In the genomic region with DNA sequence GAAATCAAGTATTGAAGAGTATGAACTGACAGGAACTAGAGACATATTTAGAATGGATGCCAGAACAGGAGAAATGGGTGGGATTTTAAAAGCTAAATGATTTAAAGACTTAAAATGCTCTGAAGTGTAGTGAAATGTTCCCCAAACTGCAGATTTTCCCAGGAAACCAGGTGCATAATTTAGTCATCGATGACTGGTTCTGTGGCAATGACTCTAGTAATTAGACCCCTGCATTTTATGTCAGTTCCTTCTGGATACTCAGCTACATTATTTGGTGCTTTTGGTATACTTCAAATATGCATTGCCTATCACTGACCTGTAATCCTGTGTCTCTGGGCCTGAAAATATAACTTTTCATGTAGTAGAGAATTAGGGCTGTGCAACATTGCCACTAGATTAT, we compare ENCODE assay signal across 30 cellular contexts. TPM values are rescaled to one million over a fixed set of nuclear protein-coding genes. Genes with fewer than 3 reads are reported as not detected.
"Had no signal": no experiment of that assay in that cellular context is flagged by ENCODE, and none has a peak within 500 bp of the region (broad histone marks: within the 10 kb centered on the region; RNA-seq: fewer than 3 reads in every experiment).

No MANE protein-coding gene starts in this region.

- H3K9me3 ChIP-seq: body of pancreas, colonic mucosa, esophagus squamous epithelium, gastrocnemius medialis, heart left ventricle had no signal

- H3K27ac ChIP-seq: body of pancreas, colonic mucosa, epithelial cell of prostate, esophagus squamous epithelium, gastrocnemius medialis, heart left ventricle had no signal

- DNase-seq: activated CD4-positive, alpha-beta memory T cell treated with anti-CD3 and anti-CD28 coated beads, Interleukin-2, amount 10 ng/mL, durations not matched to agents 7 days and 5 days; activated CD4-positive, alpha-beta T cell treated with anti-CD3 and anti-CD28 coated beads for 36 hours; activated CD4-positive, alpha-beta T cell treated with anti-CD3 and anti-CD28 coated beads, Interleukin-2, amount 10 ng/mL, durations not matched to agents 24 days and 14 days; activated CD4-positive, alpha-beta T cell treated with anti-CD3 and anti-CD28 coated beads, Interleukin-2, amount 50 U/mL, for 4 hours; activated CD4-positive, CD25-positive, alpha-beta regulatory T cell; activated CD4-positive, CD25-positive, alpha-beta regulatory T cell treated with anti-CD3 and anti-CD28 coated beads, Interleukin-2, amount 50 U/mL, for 72 hours; activated CD8-positive, alpha-beta memory T cell treated with anti-CD3 and anti-CD28 coated beads, Interleukin-2, amount 50 U/mL, for 48 hours; activated gamma-delta T cell; activated naive CD4-positive, alpha-beta T cell; activated naive CD4-positive, alpha-beta T cell treated with anti-CD3 and anti-CD28 coated beads, Interleukin-2, amount 10 ng/mL, durations not matched to agents 7 days and 5 days; activated naive CD8-positive, alpha-beta T cell treated with anti-CD3 and anti-CD28 coated beads, Interleukin-2, amount 10 ng/mL, durations not matched to agents 7 days and 5 days; activated T-cell treated with anti-CD3 and anti-CD28 coated beads for 4 hours; activated T-cell treated with anti-CD3 and anti-CD28 coated beads, Interleukin-2, amount 50 U/mL, for 24 hours; activated T-cell treated with anti-CD3 and anti-CD28 coated beads, Interleukin-2, amount 50 U/mL, for 72 hours; body of pancreas; caudate nucleus; cerebellar nuclear complex; colonic mucosa; effector CD8-positive, alpha-beta T cell; esophagus squamous epithelium; foreskin fibroblast; gastrocnemius medialis; glutamatergic neuron; heart left ventricle; T-helper 2 cell had no signal

- H3K36me3 ChIP-seq: colonic mucosa, esophagus squamous epithelium, gastrocnemius medialis, heart left ventricle had no signal

- H3K4me3 ChIP-seq: body of pancreas, colonic mucosa, esophagus squamous epithelium, gastrocnemius medialis, heart left ventricle had no signal

- H3K27me3 ChIP-seq: body of pancreas, colonic mucosa, esophagus squamous epithelium, gastrocnemius medialis, heart left ventricle had no signal

- H3K4me1 ChIP-seq: colonic mucosa, esophagus squamous epithelium, heart left ventricle had no signal

RNA-seq across cellular contexts. Expression of a gene that starts 16.8 kb away (rescaled TPM):
- total RNA-seq: activated CD4-positive, alpha-beta memory T cell treated with anti-CD3 and anti-CD28 coated beads, Interleukin-2, amount 10 ng/mL, durations not matched to agents 7 days and 5 days; activated CD4-positive, alpha-beta T cell treated with anti-CD3 and anti-CD28 coated beads for 36 hours; activated CD4-positive, alpha-beta T cell treated with anti-CD3 and anti-CD28 coated beads, Interleukin-2, amount 10 ng/mL, durations not matched to agents 24 days and 14 days; activated naive CD4-positive, alpha-beta T cell treated with anti-CD3 and anti-CD28 coated beads, Interleukin-2, amount 50 U/mL, for 72 hours; activated naive CD8-positive, alpha-beta T cell treated with anti-CD3 and anti-CD28 coated beads, Interleukin-2, amount 10 ng/mL, durations not matched to agents 7 days and 5 days; activated T-cell treated with anti-CD3 and anti-CD28 coated beads, Interleukin-2, amount 50 U/mL, for 72 hours; dermis microvascular lymphatic vessel endothelial cell; endothelial cell of umbilical vein; T-helper 1 cell treated with Interleukin-12 subunit alpha and Interleukin-12 subunit beta and Interleukin-4 antibody, amounts not matched to agents 30 ng/mL and 1 ng/mL, for 36 hours had no signal
- polyA plus RNA-seq: endothelial cell of umbilical vein had no signal
